ENCODE assay signal across 11 cellular contexts in genomic region chr7:19175241-19175640, GRCh38. TPM values are rescaled to one million over a fixed set of nuclear protein-coding genes. Genes with fewer than 3 reads are reported as not detected.
"Had no signal": no experiment of that assay in that cellular context is flagged by ENCODE, and none has a peak within 500 bp of the region (broad histone marks: within the 10 kb centered on the region; RNA-seq: fewer than 3 reads in every experiment).

No MANE protein-coding gene starts in this region.

- H3K4me3 Mint-ChIP-seq: IgD-negative memory B cell had no signal

- H3K27ac Mint-ChIP-seq: IgD-negative memory B cell had no signal

- H3K27me3 Mint-ChIP-seq: IgD-negative memory B cell had no signal

- H3K9me3 Mint-ChIP-seq: IgD-negative memory B cell had no signal

- H3K27ac ChIP-seq: HL-60, KMS-11 had no signal

- H3K9ac ChIP-seq: KMS-11 had no signal

- H3K36me3 Mint-ChIP-seq: IgD-negative memory B cell had no signal

- DNase-seq: IMR-90, KBM-7, KG1 had no signal

- FAIRE-seq: HepG2, HTR-8/SVneo, K562 had no signal

- H3K4me1 Mint-ChIP-seq: IgD-negative memory B cell had no signal

- H3K4me3 ChIP-seq: K562 had no signal

- ATAC-seq: HepG2, K562 had no signal

- H3K4me2 ChIP-seq: KMS-11 had no signal

RNA-seq across cellular contexts. Expression of gene FERD3L, which starts 30.0 kb away (rescaled TPM):
- total RNA-seq: HepG2, HT-29, HT1080, IMR-90, K562 had no signal
- polyA plus RNA-seq: HepG2, IgD-negative memory B cell, IMR-90, K562 had no signal

RNA-seq across cellular contexts. Expression of gene TWIST1, which starts 57.8 kb away (rescaled TPM):
- total RNA-seq: HepG2, HT-29 had no signal
- polyA plus RNA-seq: HepG2, IgD-negative memory B cell had no signal
